Comparison of ENCODE assay signal across 8 cellular contexts in genomic region chr3:71109241-71109976, GRCh38.
DNase-seq lines count a peak whose midpoint lies in the region; ATAC-seq and TF ChIP-seq lines count a peak whose summit lies in the region.

No MANE protein-coding gene starts in this region.

- H3K36me3 Mint-ChIP-seq in IgD-negative memory B cell (peaks cover 9% of the 10 kb centered on the region), mesothelial cell of epicardium (peaks cover 19% of the 10 kb centered on the region)

- H3K9me3 Mint-ChIP-seq in IgD-negative memory B cell (no peaks in the 10 kb centered on the region), mesothelial cell of epicardium (no peaks in the 10 kb centered on the region)

- POLR2A ChIA-PET in A673 (lab: Charles Lee; ENCODE audit: low non-redundant PET) = no interaction called here

- ATAC-seq in HG02973 (IDR thresholded peaks at IDR 0.05; ENCODE audit: unreplicated experiment) (no peak), HG03342 (IDR thresholded peaks at IDR 0.05; ENCODE audit: unreplicated experiment) (no peak)

- CTCF ChIA-PET in A673 (lab: Charles Lee) = no interaction called here

- BruUV-seq in A673 (replicated peaks; lab: Mats Ljungman, UMichigan) = TSS peak; percentile 22

- H3K4me1 Mint-ChIP-seq in IgD-negative memory B cell (peaks cover 17 to 53% (median 49%) of the 10 kb centered on the region in 3 donors), mesothelial cell of epicardium (peaks cover 17% of the 10 kb centered on the region)

- TF ChIP-seq CTCF in A673 (conservative IDR thresholded peaks at IDR 0.05; ENCODE audit: low read depth, low read length) (no peak), brain microvascular endothelial cell (IDR thresholded peaks at IDR 0.05; ENCODE audit: low read depth, low read length, missing control alignments) (no peak), mesothelial cell of epicardium (IDR thresholded peaks at IDR 0.05; ENCODE audit: unreplicated experiment) (no peak), BE2C (IDR thresholded peaks at IDR 0.05; ENCODE audit: low read depth, low read length) (no peak)

- no peak overlapping the region for H3K4me3 ChIP-seq in A673 (ENCODE audit: low read depth, low read length, poor library complexity, severe bottlenecking)
- peak overlapping the region; percentile 33 for H3K4me3 ChIP-seq in brain microvascular endothelial cell (ENCODE audit: low read depth, low read length)
- H3K4me3 ChIP-seq in BE2C (ENCODE audit: low read depth, low read length) = no peak overlapping the region

- intact Hi-C loops in A673 (cut with micrococcal nuclease; ENCODE audit: unreplicated experiment) = no loop called here

- H3K27ac ChIP-seq in A673 (ENCODE audit: low read depth, low read length, poor library complexity, severe bottlenecking) (peak overlapping the region; percentile 19), brain microvascular endothelial cell (peak overlapping the region; percentile 83)

- H3K9me3 ChIP-seq in A673 (ENCODE audit: low read depth, low read length, poor library complexity, severe bottlenecking) (no peaks in the 10 kb centered on the region), BE2C (no peaks in the 10 kb centered on the region)

- in situ Hi-C loops in brain microvascular endothelial cell (cut with HindIII; ENCODE audit: low pct_ligation_motif_present, low sequenced_read_pairs) = no loop called here

- DNase-seq in A673 (ENCODE audit: low spot score) (no peak), brain microvascular endothelial cell (peak; percentile 73), mesothelial cell of epicardium (ENCODE audit: low spot score in 2 of 2, unreplicated experiment in 2 of 2) (no peak), BE2C (no peak), UCSD-AML1 (lab: John Stamatoyannopoulos, UW; ENCODE audit: unreplicated experiment) (no peak)

- H3K4me3 Mint-ChIP-seq in IgD-negative memory B cell (peak overlapping the region in 2 of 4 donors; percentile 6 to 79), mesothelial cell of epicardium (no peak overlapping the region)

- H3K27me3 ChIP-seq in A673 (replicated peaks; ENCODE audit: insufficient read depth, low read depth, low read length, poor library complexity) = no peaks in the 10 kb centered on the region
- no peaks in the 10 kb centered on the region for H3K27me3 ChIP-seq in brain microvascular endothelial cell (replicated peaks)
- H3K27me3 ChIP-seq in BE2C = no peaks in the 10 kb centered on the region

- peaks cover 5% of the 10 kb centered on the region for H3K36me3 ChIP-seq in A673 (ENCODE audit: insufficient read depth, low read length, poor library complexity, severe bottlenecking)
- H3K36me3 ChIP-seq in brain microvascular endothelial cell (replicated peaks) = peaks cover 6% of the 10 kb centered on the region
- H3K36me3 ChIP-seq in BE2C = 0 out of 2 replicates have a peak, but pooled peaks cover 3% of the 10 kb centered on the region

- H3K4me1 ChIP-seq in A673 (ENCODE audit: insufficient read depth, low read length, poor library complexity, severe bottlenecking) = peaks cover 23% of the 10 kb centered on the region
- no peaks in the 10 kb centered on the region for H3K4me1 ChIP-seq in BE2C

- H3K27ac Mint-ChIP-seq in IgD-negative memory B cell = peak overlapping the region in 2 of 3 donors; percentile 55 to 78
- peak overlapping the region; percentile 96 for H3K27ac Mint-ChIP-seq in mesothelial cell of epicardium

- H3K27me3 Mint-ChIP-seq in IgD-negative memory B cell (no peaks in the 10 kb centered on the region), mesothelial cell of epicardium (ENCODE audit: low read depth) (no peaks in the 10 kb centered on the region)
